ENCODE assay signal across 6 cellular contexts in genomic region chr11:115792903-115793302, GRCh38.
"Had no signal": no experiment of that assay in that cellular context is flagged by ENCODE, and none has a peak within 500 bp of the region (broad histone marks: within the 10 kb centered on the region; RNA-seq: fewer than 3 reads in every experiment).

No MANE protein-coding gene starts in this region.

- FAIRE-seq: H1, H54, HepG2 had no signal

- ATAC-seq: GM23338, HepG2 had no signal

- DNase-seq: H9, HCEC 1CT had no signal
